ENCODE assay signal across 33 cellular contexts in genomic region chr7:111483078-111483477, GRCh38.
A peak's percentile ranks its signal among the peaks of the same experiment; 100 is the strongest.
DNase-seq lines count a peak whose midpoint lies in the region; ATAC-seq, FAIRE-seq and TF ChIP-seq lines count a peak whose summit lies in the region.
"Had no signal": no experiment of that assay in that cellular context is flagged by ENCODE, and none has a peak within 500 bp of the region (broad histone marks: within the 10 kb centered on the region; RNA-seq: fewer than 3 reads in every experiment).

No MANE protein-coding gene starts in this region.

- H3K27me3 ChIP-seq in HepG2 (ENCODE audit: control insufficient read depth in 1 of 2, insufficient read depth in 2 of 2, low read length in 2 of 2) (no peaks in the 10 kb centered on the region), right lobe of liver (no peaks in the 10 kb centered on the region), IMR-90 (ENCODE audit: control insufficient read depth, insufficient read depth, low read length) (no peaks in the 10 kb centered on the region), K562 (ENCODE audit: control insufficient read depth in 2 of 2, insufficient read depth in 2 of 2, low read length in 2 of 2) (no peaks in the 10 kb centered on the region)
- H3K27me3 ChIP-seq: BE2C; BLaER1; BLaER1 treated with 17β-estradiol and CSF1 and Interleukin-3, amounts not matched to agents 10 nM and 100 nM had no signal

- no peaks in the 10 kb centered on the region for H3K79me1 ChIP-seq in IMR-90 (ENCODE audit: low read depth in 1 of 2, low read length in 2 of 2)

- no peak overlapping the region for H4K5ac ChIP-seq in IMR-90 (ENCODE audit: low read depth, low read length)

- TF ChIP-seq CTCF in HepG2 (CRISPR knock-in tag; IDR thresholded peaks at IDR 0.05) (no peak), right lobe of liver (IDR thresholded peaks at IDR 0.05) (no peak), IMR-90 (conservative IDR thresholded peaks at IDR 0.05; ENCODE audit: low read depth, low read length) (no peak), K562 (IDR thresholded peaks at IDR 0.05 in 2 of 3, conservative IDR thresholded peaks at IDR 0.05 in 1 of 3; ENCODE audit: insufficient read depth in 2 of 3, low read depth in 1 of 3, low read length in 3 of 3) (no peak)

- H3K4me2 ChIP-seq in HepG2 (ENCODE audit: low read depth, low read length): no peak overlapping the region
- H3K4me2 ChIP-seq in IMR-90 (ENCODE audit: low read depth, low read length): no peak overlapping the region
- H3K4me2 ChIP-seq in K562 (ENCODE audit: insufficient read depth, low read length): no peak overlapping the region
- H3K4me2 ChIP-seq: A549; BLaER1; BLaER1 treated with 17β-estradiol and CSF1 and Interleukin-3, amounts not matched to agents 10 nM and 100 nM had no signal

- no peaks in the 10 kb centered on the region for H4K20me1 ChIP-seq in HepG2 (ENCODE audit: insufficient read depth, low read length)
- no peaks in the 10 kb centered on the region for H4K20me1 ChIP-seq in IMR-90 (ENCODE audit: insufficient read depth, low read length)
- no peaks in the 10 kb centered on the region for H4K20me1 ChIP-seq in K562 (replicated peaks; ENCODE audit: control insufficient read depth, insufficient read depth, low read length)
- H4K20me1 ChIP-seq: BLaER1; BLaER1 treated with 17β-estradiol and CSF1 and Interleukin-3, amounts not matched to agents 10 nM and 100 nM had no signal

- CTCF ChIA-PET in HepG2 (lab: Yijun Ruan, JAX; ENCODE audit: low intra/inter-chr PET ratio, low total read pairs) (no interaction called here), IMR-90 (lab: Yijun Ruan, JAX) (no interaction called here), K562 (lab: Yijun Ruan, JAX; ENCODE audit: low intra/inter-chr PET ratio) (interaction anchor here (0.7 kb wide), 1 partner anchor 82 kb away, joined by 3 read pairs; no protein-coding TSS in a partner anchor)

- no peak for FAIRE-seq in HepG2 (lab: Jason Lieb, UNC)
- FAIRE-seq in A204.1 (lab: Jason Lieb, UNC): peak; percentile 44
- FAIRE-seq in K562 (lab: Jason Lieb, UNC): no peak
- FAIRE-seq: A549, D721Med had no signal

- dilution Hi-C loops in IMR-90 (cut with HindIII; ENCODE audit: low sequenced_read_pairs, unreplicated experiment): no loop called here

- no peak overlapping the region for H2BK20ac ChIP-seq in IMR-90 (ENCODE audit: low read depth, low read length)

- DNase-seq in HepG2 (ENCODE audit: low spot score): no peak
- DNase-seq in right lobe of liver: no peak
- DNase-seq in IMR-90: no peak
- no peak for DNase-seq in K562 (ENCODE audit: extremely low read depth in 1 of 4, low spot score in 3 of 4)
- no peak for DNase-seq in DMS53 (lab: John Stamatoyannopoulos, UW)
- no peak for DNase-seq in NCI-H82 treated with DMSO at 0.1 percent for 48 hours (lab: John Stamatoyannopoulos, UW; ENCODE audit: unreplicated experiment)
- no peak for DNase-seq in RKO (ENCODE audit: low spot score)
- DNase-seq: 8988T; ACHN; AML-193; BE2C; C1 segment of cervical spinal cord; Caco-2; Calu3; CD4-positive, alpha-beta memory T cell; CD4-positive, alpha-beta T cell; CD4-positive, CD25-positive, alpha-beta regulatory T cell; CD8-positive, alpha-beta memory T cell; CD8-positive, alpha-beta T cell; COR-L47; DMS 273 treated with DMSO at 0.1 percent for 48 hours; DMS153; DMS79; DMS79 treated with DMSO at 0.1 percent for 48 hours; DND-41; EL had no signal

- BruUV-seq in HepG2 (replicated peaks; lab: Mats Ljungman, UMichigan) (no TSS peak), IMR-90 (replicated peaks; lab: Mats Ljungman, UMichigan) (no TSS peak), K562 (replicated peaks; lab: Mats Ljungman, UMichigan) (no TSS peak)

- H3K36me3 ChIP-seq in HepG2 (replicated peaks in 1 of 2; ENCODE audit: control insufficient read depth in 1 of 2, insufficient read depth in 2 of 2, low read length in 2 of 2): no peaks in the 10 kb centered on the region
- H3K36me3 ChIP-seq in right lobe of liver: no peaks in the 10 kb centered on the region
- no peaks in the 10 kb centered on the region for H3K36me3 ChIP-seq in IMR-90 (ENCODE audit: control insufficient read depth, insufficient read depth, low read length)
- peaks cover 23% of the 10 kb centered on the region for H3K36me3 ChIP-seq in K562 (ENCODE audit: control insufficient read depth, insufficient read depth, low read length)
- H3K36me3 ChIP-seq: BE2C, BLaER1 had no signal

- intact Hi-C loops in HepG2 (cut with micrococcal nuclease; ENCODE audit: unreplicated experiment): loop anchor here (10.0 kb wide), 1 partner anchor 1388 kb away; no protein-coding TSS in a partner anchor
- intact Hi-C loops in right lobe of liver (cut with DNase I): loop anchor here in 1 of 2 donors (5.0 kb wide), 1 partner anchor 331 kb away; no protein-coding TSS in a partner anchor
- intact Hi-C loops in IMR-90 (cut with micrococcal nuclease): no loop called here
- intact Hi-C loops in K562 (cut with micrococcal nuclease): loop anchor here (10.0 kb wide), 1 partner anchor 488 kb away; no protein-coding TSS in a partner anchor

- TF ChIP-seq POLR2A in HepG2 (IDR thresholded peaks at IDR 0.05; ENCODE audit: insufficient read depth in 1 of 2, low read depth in 2 of 2, low read length in 2 of 2) (no peak), right lobe of liver (IDR thresholded peaks at IDR 0.05) (no peak), IMR-90 (IDR thresholded peaks at IDR 0.05; ENCODE audit: low read depth, low read length) (no peak), K562 (conservative IDR thresholded peaks at IDR 0.05) (no peak)

- no peak overlapping the region for H3K23ac ChIP-seq in IMR-90 (ENCODE audit: low read depth, low read length)

- no peak overlapping the region for H3K14ac ChIP-seq in IMR-90 (replicated peaks; ENCODE audit: low read depth, low read length)

- H3K4me1 ChIP-seq in HepG2 (ENCODE audit: insufficient read depth, low read length) (no peaks in the 10 kb centered on the region), right lobe of liver (no peaks in the 10 kb centered on the region), IMR-90 (ENCODE audit: control insufficient read depth, insufficient read depth, low read length) (no peaks in the 10 kb centered on the region), K562 (replicated peaks in 1 of 2; ENCODE audit: control insufficient read depth in 2 of 2, insufficient read depth in 2 of 2, low read length in 2 of 2) (peaks cover 0 to 4% of the 10 kb centered on the region in 2 experiments; a peak in 3 of 5 replicates)
- H3K4me1 ChIP-seq: BLaER1; BLaER1 treated with 17β-estradiol and CSF1 and Interleukin-3, amounts not matched to agents 10 nM and 100 nM; Caco-2 had no signal

- H2BK5ac ChIP-seq in IMR-90 (ENCODE audit: low read depth, low read length, poor library complexity, severe bottlenecking): no peak overlapping the region

- H3K4me3 ChIP-seq in HepG2 (replicated peaks in 1 of 3; ENCODE audit: insufficient read depth in 1 of 3, low read depth in 2 of 3, low read length in 3 of 3) (no peak overlapping the region), right lobe of liver (no peak overlapping the region), IMR-90 (ENCODE audit: insufficient read depth, low read depth, low read length) (no peak overlapping the region), K562 (no peak overlapping the region)
- H3K4me3 ChIP-seq: A549; BLaER1; BLaER1 treated with 17β-estradiol and CSF1 and Interleukin-3, amounts not matched to agents 10 nM and 100 nM had no signal

- no peak overlapping the region for H2BK120ac ChIP-seq in IMR-90 (ENCODE audit: low read depth, low read length)

- H2AFZ ChIP-seq in HepG2 (ENCODE audit: low read length) (no peak overlapping the region), IMR-90 (replicated peaks; ENCODE audit: low read length, poor library complexity) (no peak overlapping the region), K562 (ENCODE audit: low read depth, low read length) (no peak overlapping the region)

- H2AK9ac ChIP-seq in IMR-90 (replicated peaks; ENCODE audit: low read depth, low read length, poor library complexity): no peak overlapping the region

- H3K9me1 ChIP-seq in IMR-90 (ENCODE audit: insufficient read depth, low read length) (no peaks in the 10 kb centered on the region), K562 (ENCODE audit: control insufficient read depth, insufficient read depth, low read length) (no peaks in the 10 kb centered on the region)

- no peak for TF ChIP-seq RAD21 in HepG2 (CRISPR knock-in tag; IDR thresholded peaks at IDR 0.05)
- TF ChIP-seq RAD21 in IMR-90 (IDR thresholded peaks at IDR 0.05; ENCODE audit: low read length): no peak
- no peak for TF ChIP-seq RAD21 in K562 (CRISPR knock-in tag; conservative IDR thresholded peaks at IDR 0.05 in 1 of 2, IDR thresholded peaks at IDR 0.05 in 1 of 2)

- ATAC-seq in HepG2 (no peak), right lobe of liver (no peak), IMR-90 (ENCODE audit: low read depth) (no peak), K562 (no peak)
- ATAC-seq: A549; CD8-positive, alpha-beta T cell had no signal

- no peak overlapping the region for H4K8ac ChIP-seq in IMR-90 (ENCODE audit: low read depth in 2 of 2, low read length in 2 of 2)

- H3K79me2 ChIP-seq in HepG2 (ENCODE audit: insufficient read depth, low read length): no peaks in the 10 kb centered on the region
- no peaks in the 10 kb centered on the region for H3K79me2 ChIP-seq in K562 (ENCODE audit: control insufficient read depth, insufficient read depth, low read length)

- in situ Hi-C loops in HepG2 (cut with HindIII; ENCODE audit: extremely low pct_ligation_motif_present, low pct_unique_long_range_greater_than_20kb) (no loop called here), IMR-90 (cut with MboI; ENCODE audit: low sequenced_read_pairs) (loop anchor here (10.0 kb wide), 1 partner anchor 148 kb away; no protein-coding TSS in a partner anchor), K562 (cut with MboI) (no loop called here)

- H3K4ac ChIP-seq in IMR-90 (ENCODE audit: low read depth, low read length): no peak overlapping the region

- POLR2A ChIA-PET in HepG2 (lab: Yijun Ruan, JAX) (no interaction called here), IMR-90 (lab: Charles Lee; ENCODE audit: unreplicated experiment) (no interaction called here), K562 (lab: Yijun Ruan, JAX) (interaction anchor here (1.0 to 1.1 kb wide), 2 partner anchors 10 to 45 kb away, joined by 3 read pairs; no protein-coding TSS in a partner anchor)

- no peaks in the 10 kb centered on the region for H3K9me3 ChIP-seq in HepG2 (ENCODE audit: low read length)
- no peaks in the 10 kb centered on the region for H3K9me3 ChIP-seq in right lobe of liver
- H3K9me3 ChIP-seq in IMR-90 (ENCODE audit: control insufficient read depth, insufficient read depth, low read length): no peaks in the 10 kb centered on the region
- peaks cover 5% of the 10 kb centered on the region for H3K9me3 ChIP-seq in K562 (replicated peaks; ENCODE audit: control insufficient read depth, insufficient read depth, low read depth, low read length)
- H3K9me3 ChIP-seq: A549, BE2C, Caco-2 had no signal

- no peak overlapping the region for H3K9ac ChIP-seq in HepG2 (ENCODE audit: insufficient read depth, low read depth, low read length)
- H3K9ac ChIP-seq in IMR-90 (ENCODE audit: low read depth, low read length): no peak overlapping the region
- H3K9ac ChIP-seq in K562 (ENCODE audit: insufficient read depth in 1 of 2, low read depth in 2 of 2, low read length in 2 of 2): no peak overlapping the region
- H3K9ac ChIP-seq: BLaER1; BLaER1 treated with 17β-estradiol and CSF1 and Interleukin-3, amounts not matched to agents 10 nM and 100 nM had no signal

- H3K56ac ChIP-seq in IMR-90 (ENCODE audit: extremely low read depth, insufficient read depth, low read length): no peak overlapping the region

- H3K18ac ChIP-seq in IMR-90 (ENCODE audit: low read depth, low read length): no peak overlapping the region

- H3K27ac ChIP-seq in HepG2 (ENCODE audit: extremely low read length, insufficient read depth, low read length) (no peak overlapping the region), right lobe of liver (no peak overlapping the region), IMR-90 (ENCODE audit: insufficient read depth, low read length) (no peak overlapping the region), K562 (ENCODE audit: extremely low read depth, low read depth, low read length) (no peak overlapping the region)
- H3K27ac ChIP-seq: 22Rv1; A549; BLaER1; BLaER1 treated with 17β-estradiol and CSF1 and Interleukin-3, amounts not matched to agents 10 nM and 100 nM; C4-2B had no signal

- no peak overlapping the region for H4K91ac ChIP-seq in IMR-90 (ENCODE audit: insufficient read depth, low read depth, low read length)

- no peak overlapping the region for H2BK15ac ChIP-seq in IMR-90 (ENCODE audit: low read depth, low read length)

- TF ChIP-seq EP300 in HepG2 (IDR thresholded peaks at IDR 0.05; ENCODE audit: low read depth in 2 of 2, low read length in 2 of 2) (no peak), HepG2 (CRISPR knock-in tag; IDR thresholded peaks at IDR 0.05; ENCODE audit: borderline replicate concordance) (no peak), K562 (IDR thresholded peaks at IDR 0.05; ENCODE audit: low read length) (no peak)

- no peak overlapping the region for H2AK5ac ChIP-seq in IMR-90 (ENCODE audit: low read depth, low read length)

- WGBS in HepG2 (ENCODE audit: low lambda C conversion rate): 95% methylated on average over 2 of the region's 2 CpGs
- WGBS in right lobe of liver (ENCODE audit: insufficient coverage, low coverage, low lambda C conversion rate, missing lambda C conversion rate): 85% methylated on average over 2 of the region's 2 CpGs
- no CpG with 5 or more reads among the region's 2 CpGs for WGBS in IMR-90 (ENCODE audit: extremely low coverage in 2 of 2, insufficient read length in 1 of 2), 2 experiments
- WGBS in K562 (ENCODE audit: insufficient coverage, low coverage, missing lambda C conversion rate): 92% methylated on average over 2 of the region's 2 CpGs

Comparison
In these comparisons a context has a peak if more than half of its experiments do, and no peak if none do; other contexts are left out.
1. Of the 241 proteins assayed by ChIP-seq in both HepG2 and K562: peak only in HepG2: none; only in K562: none; in both: CEBPB; in neither: 239; mixed calls (peak in some experiments, not most) for 1.